ENCODE assay signal across 19 cellular contexts in genomic region chr12:12898911-12899511, GRCh38. TPM values are rescaled to one million over a fixed set of nuclear protein-coding genes. Genes with fewer than 3 reads are reported as not detected.
DNase-seq lines count a peak whose midpoint lies in the region; ATAC-seq and TF ChIP-seq lines count a peak whose summit lies in the region.
"Had no signal": no experiment of that assay in that cellular context is flagged by ENCODE, and none has a peak within 500 bp of the region (broad histone marks: within the 10 kb centered on the region; RNA-seq: fewer than 3 reads in every experiment).

No MANE protein-coding gene starts in this region.

- no peak overlapping the region for H2BK5ac ChIP-seq in mesenchymal stem cell (ENCODE audit: low read depth, low read length, poor library complexity, severe bottlenecking)

- POLR2A ChIA-PET in naive thymus-derived CD8-positive, alpha-beta T cell (lab: Charles Lee) = no interaction called here

- no peak overlapping the region for H2AFZ ChIP-seq in mesenchymal stem cell (ENCODE audit: low read depth, low read length)

- H3K4me1 Mint-ChIP-seq in activated naive CD8-positive, alpha-beta T cell treated with anti-CD3 and anti-CD28 coated beads, Interleukin-2, amount 50 U/mL, for 24 hours = peaks cover 25% of the 10 kb centered on the region
- peaks cover 0 to 5% (median 0%) of the 10 kb centered on the region in 4 donors for H3K4me1 Mint-ChIP-seq in naive thymus-derived CD8-positive, alpha-beta T cell

- 93% methylated on average over 8 of the region's 8 CpGs for whole genome bisulfite sequencing in mesenchymal stem cell

- no peaks in the 10 kb centered on the region for H3K4me1 ChIP-seq in right atrium auricular region
- H3K4me1 ChIP-seq in mesenchymal stem cell (ENCODE audit: control insufficient read depth, insufficient read depth, low read depth, low read length) = peaks cover 24% of the 10 kb centered on the region
- peaks cover 46% of the 10 kb centered on the region for H3K4me1 ChIP-seq in vagina

- no peak for TF ChIP-seq POLR2A in vagina (IDR thresholded peaks at IDR 0.05)

- no peak overlapping the region for H3K4me2 ChIP-seq in mesenchymal stem cell (ENCODE audit: low read length, poor library complexity, severe bottlenecking)

- peak overlapping the region; percentile 38 to 91 for H2BK12ac ChIP-seq in mesenchymal stem cell (ENCODE audit: low read length in 2 of 2)

- peaks cover 17% of the 10 kb centered on the region for H3K79me1 ChIP-seq in mesenchymal stem cell (replicated peaks; ENCODE audit: low read length, poor library complexity, severe bottlenecking)

- no peaks in the 10 kb centered on the region for H3K9me3 Mint-ChIP-seq in activated naive CD8-positive, alpha-beta T cell treated with anti-CD3 and anti-CD28 coated beads, Interleukin-2, amount 50 U/mL, for 24 hours
- no peaks in the 10 kb centered on the region for H3K9me3 Mint-ChIP-seq in naive thymus-derived CD8-positive, alpha-beta T cell

- no peaks in the 10 kb centered on the region for H3K9me3 ChIP-seq in right atrium auricular region
- no peaks in the 10 kb centered on the region for H3K9me3 ChIP-seq in mesenchymal stem cell (ENCODE audit: control insufficient read depth, low read length)
- no peaks in the 10 kb centered on the region for H3K9me3 ChIP-seq in vagina
- H3K9me3 ChIP-seq: upper lobe of left lung had no signal

- H3K4ac ChIP-seq in mesenchymal stem cell (ENCODE audit: low read depth in 1 of 2, low read length in 2 of 2) = peak overlapping the region in 1 of 2 experiments; percentile 81

- peak overlapping the region; percentile 79 for H3K27ac Mint-ChIP-seq in activated naive CD8-positive, alpha-beta T cell treated with anti-CD3 and anti-CD28 coated beads, Interleukin-2, amount 50 U/mL, for 24 hours
- no peak overlapping the region for H3K27ac Mint-ChIP-seq in naive thymus-derived CD8-positive, alpha-beta T cell
- H3K27ac Mint-ChIP-seq: activated CD8-positive, alpha-beta memory T cell treated with anti-CD3 and anti-CD28 coated beads, Interleukin-2, amount 10 ng/mL, durations not matched to agents 7 days and 5 days had no signal

- ATAC-seq in left ventricle myocardium superior = no peak
- no peak for ATAC-seq in activated naive CD8-positive, alpha-beta T cell treated with anti-CD3 and anti-CD28 coated beads, Interleukin-2, amount 50 U/mL, for 24 hours
- no peak for ATAC-seq in naive thymus-derived CD8-positive, alpha-beta T cell

- no peak overlapping the region for H3K14ac ChIP-seq in mesenchymal stem cell (ENCODE audit: low read length in 2 of 2)

- H3K9ac ChIP-seq in mesenchymal stem cell (ENCODE audit: low read length) = peak overlapping the region; percentile 85

- H3K23ac ChIP-seq in mesenchymal stem cell (ENCODE audit: low read length in 2 of 2) = no peak overlapping the region

- no peak overlapping the region for H3K4me3 ChIP-seq in right atrium auricular region
- peak overlapping the region in 1 of 2 experiments; percentile 3 for H3K4me3 ChIP-seq in mesenchymal stem cell (ENCODE audit: insufficient read depth in 1 of 2, low read depth in 1 of 2, low read length in 2 of 2)
- no peak overlapping the region for H3K4me3 ChIP-seq in vagina

- peak overlapping the region; percentile 37 to 82 for H3K18ac ChIP-seq in mesenchymal stem cell (ENCODE audit: low read depth in 1 of 2, low read length in 2 of 2)

- no peak for TF ChIP-seq CTCF in right atrium auricular region (IDR thresholded peaks at IDR 0.05)
- TF ChIP-seq CTCF in vagina (IDR thresholded peaks at IDR 0.05) = no peak

- H3K36me3 ChIP-seq in right atrium auricular region = no peaks in the 10 kb centered on the region
- no peaks in the 10 kb centered on the region for H3K36me3 ChIP-seq in mesenchymal stem cell (ENCODE audit: control insufficient read depth in 1 of 2, insufficient read depth in 2 of 2, low read depth in 1 of 2, low read length in 2 of 2)
- H3K36me3 ChIP-seq in vagina = no peaks in the 10 kb centered on the region
- H3K36me3 ChIP-seq: upper lobe of left lung had no signal

- no peaks in the 10 kb centered on the region for H3K36me3 Mint-ChIP-seq in activated naive CD8-positive, alpha-beta T cell treated with anti-CD3 and anti-CD28 coated beads, Interleukin-2, amount 50 U/mL, for 24 hours (ENCODE audit: low read depth)
- H3K36me3 Mint-ChIP-seq in naive thymus-derived CD8-positive, alpha-beta T cell = no peaks in the 10 kb centered on the region
- H3K36me3 Mint-ChIP-seq: activated CD8-positive, alpha-beta memory T cell treated with anti-CD3 and anti-CD28 coated beads, Interleukin-2, amount 10 ng/mL, durations not matched to agents 7 days and 5 days had no signal

- peak overlapping the region; percentile 48 to 79 for H3K27ac ChIP-seq in right atrium auricular region
- peak overlapping the region; percentile 69 for H3K27ac ChIP-seq in mesenchymal stem cell (ENCODE audit: low read length, poor library complexity, severe bottlenecking)
- H3K27ac ChIP-seq in vagina = peak overlapping the region; percentile 92
- H3K27ac ChIP-seq: HL-60 had no signal

- H3K27me3 ChIP-seq in right atrium auricular region (no peaks in the 10 kb centered on the region), mesenchymal stem cell (ENCODE audit: control insufficient read depth in 1 of 2, insufficient read depth in 1 of 2, low read length in 2 of 2) (no peaks in the 10 kb centered on the region), vagina (no peaks in the 10 kb centered on the region)
- H3K27me3 ChIP-seq: upper lobe of left lung had no signal

- peak overlapping the region; percentile 27 for H2BK120ac ChIP-seq in mesenchymal stem cell (ENCODE audit: low read depth, low read length)

- H2AK5ac ChIP-seq in mesenchymal stem cell (ENCODE audit: low read length, severe bottlenecking) = no peak overlapping the region

- H4K8ac ChIP-seq in mesenchymal stem cell (ENCODE audit: low read length) = peak overlapping the region; percentile 35

- no peak overlapping the region for H2BK15ac ChIP-seq in mesenchymal stem cell (ENCODE audit: low read depth, poor library complexity, severe bottlenecking)

- no peak overlapping the region for H4K91ac ChIP-seq in mesenchymal stem cell (ENCODE audit: low read length)

- H3K4me3 Mint-ChIP-seq in activated naive CD8-positive, alpha-beta T cell treated with anti-CD3 and anti-CD28 coated beads, Interleukin-2, amount 50 U/mL, for 24 hours = no peak overlapping the region
- no peak overlapping the region for H3K4me3 Mint-ChIP-seq in naive thymus-derived CD8-positive, alpha-beta T cell
- H3K4me3 Mint-ChIP-seq: activated CD8-positive, alpha-beta memory T cell treated with anti-CD3 and anti-CD28 coated beads, Interleukin-2, amount 10 ng/mL, durations not matched to agents 7 days and 5 days had no signal

- DNase-seq in right atrium auricular region (ENCODE audit: low spot score) (no peak), left ventricle myocardium superior (no peak), mesenchymal stem cell (no peak), vagina (ENCODE audit: extremely low spot score in 2 of 2) (no peak), SIG-M5 (lab: John Stamatoyannopoulos, UW) (no peak)
- no peak for DNase-seq in activated naive CD8-positive, alpha-beta T cell treated with anti-CD3 and anti-CD28 coated beads, Interleukin-2, amount 50 U/mL, for 24 hours
- DNase-seq in naive thymus-derived CD8-positive, alpha-beta T cell = no peak
- no peak for DNase-seq in stimulated activated CD4-positive, alpha-beta T cell treated with anti-CD3 and anti-CD28 coated beads, Interleukin-4, amount 100 ng/mL, for 4 hours
- DNase-seq: AML-193, cerebellar nuclear complex, DMS 273 treated with DMSO at 0.1 percent for 48 hours, KG1, kidney, NCI-H1105, upper lobe of left lung had no signal

- intact Hi-C loops in left ventricle myocardium superior (cut with micrococcal nuclease) (no loop called here), vagina (cut with DNase I) (no loop called here)

- H3K27me3 Mint-ChIP-seq in activated naive CD8-positive, alpha-beta T cell treated with anti-CD3 and anti-CD28 coated beads, Interleukin-2, amount 50 U/mL, for 24 hours = peaks cover 26% of the 10 kb centered on the region
- peaks cover 0 to 9% (median 5%) of the 10 kb centered on the region in 5 donors for H3K27me3 Mint-ChIP-seq in naive thymus-derived CD8-positive, alpha-beta T cell

RNA-seq across cellular contexts. Expression of gene GPRC5A, which starts 7.6 kb away (rescaled TPM):
- total RNA-seq in right atrium auricular region = 10 to 100 TPM; 10.1 to 14.3 TPM
- 1.9 TPM for total RNA-seq in left ventricle myocardium superior
- 18.3 TPM for polyA plus RNA-seq in mesenchymal stem cell (2013, experiment 1 of 2)
- polyA plus RNA-seq in mesenchymal stem cell (2013, experiment 2 of 2) = 18.0 TPM
- total RNA-seq in vagina = 26.8 TPM
- total RNA-seq in naive thymus-derived CD8-positive, alpha-beta T cell = not detected
- polyA plus RNA-seq in naive thymus-derived CD8-positive, alpha-beta T cell = not detected
- total RNA-seq: activated CD8-positive, alpha-beta memory T cell treated with anti-CD3 and anti-CD28 coated beads, Interleukin-2, amount 10 ng/mL, durations not matched to agents 7 days and 5 days had no signal

RNA-seq across cellular contexts. Expression of gene GPRC5D, which starts 53.0 kb away (rescaled TPM):
- total RNA-seq in right atrium auricular region (not detected), left ventricle myocardium superior (not detected), vagina (not detected)
- polyA plus RNA-seq in mesenchymal stem cell (2013, experiment 1 of 2) = not detected
- polyA plus RNA-seq in mesenchymal stem cell (2013, experiment 2 of 2) = not detected
- not detected for total RNA-seq in naive thymus-derived CD8-positive, alpha-beta T cell
- polyA plus RNA-seq in naive thymus-derived CD8-positive, alpha-beta T cell = under 1 TPM in 1 of 3 donors, not detected in 2; 0.43 TPM
- total RNA-seq: activated CD8-positive, alpha-beta memory T cell treated with anti-CD3 and anti-CD28 coated beads, Interleukin-2, amount 10 ng/mL, durations not matched to agents 7 days and 5 days; pulmonary artery endothelial cell; SK-MEL-5 had no signal
